28 cellular contexts compared by ENCODE assay signal in genomic region chr21:44738621-44739020, GRCh38. TPM values are rescaled to one million over a fixed set of nuclear protein-coding genes. Genes with fewer than 3 reads are reported as not detected.
"Had no signal": no experiment of that assay in that cellular context is flagged by ENCODE, and none has a peak within 500 bp of the region (broad histone marks: within the 10 kb centered on the region; RNA-seq: fewer than 3 reads in every experiment).

No MANE protein-coding gene starts in this region.

- H3K36me3 ChIP-seq: SJSA1 had no signal

- H3K36me3 Mint-ChIP-seq: activated naive CD4-positive, alpha-beta T cell treated with anti-CD3 and anti-CD28 coated beads, Interleukin-2, amount 10 ng/mL, durations not matched to agents 7 days and 5 days; brain had no signal

- H3K27ac Mint-ChIP-seq: activated CD4-positive, alpha-beta T cell treated with anti-CD3 and anti-CD28 coated beads, Interleukin-2, amount 10 ng/mL, durations not matched to agents 24 days and 14 days; activated CD8-positive, alpha-beta T cell treated with anti-CD3 and anti-CD28 coated beads for 36 hours; activated naive CD4-positive, alpha-beta T cell treated with anti-CD3 and anti-CD28 coated beads, Interleukin-2, amount 10 ng/mL, durations not matched to agents 7 days and 5 days; activated naive CD8-positive, alpha-beta T cell; activated naive CD8-positive, alpha-beta T cell treated with anti-CD3 and anti-CD28 coated beads, Interleukin-2, amount 50 U/mL, for 24 hours; activated T-helper 2 cell treated with anti-CD3 and anti-CD28 coated beads, Interferon-gamma antibody, Interleukin-2, Interleukin-4, amounts not matched to agents 10 μg/mL and 5 μg/mL and 100 μg/mL, durations not matched to agents 14 hours and 24 hours and 36 hours; brain; T-helper 1 cell treated with Interleukin-12 subunit alpha and Interleukin-12 subunit beta and Interleukin-4 antibody, amounts not matched to agents 30 μg/mL and 1 μg/mL, for 36 hours; T-helper 2 cell treated with Interferon-gamma antibody and Interleukin-4, amounts not matched to agents 5 μg/mL and 100 μg/mL, for 36 hours had no signal

- H3K4me3 Mint-ChIP-seq: activated CD4-positive, alpha-beta T cell treated with anti-CD3 and anti-CD28 coated beads, Interleukin-2, amount 10 ng/mL, durations not matched to agents 24 days and 14 days; activated CD8-positive, alpha-beta T cell treated with anti-CD3 and anti-CD28 coated beads for 36 hours; activated naive CD4-positive, alpha-beta T cell treated with anti-CD3 and anti-CD28 coated beads, Interleukin-2, amount 10 ng/mL, durations not matched to agents 7 days and 5 days; activated naive CD8-positive, alpha-beta T cell; activated naive CD8-positive, alpha-beta T cell treated with anti-CD3 and anti-CD28 coated beads, Interleukin-2, amount 50 U/mL, for 24 hours; brain; T-helper 1 cell treated with Interleukin-12 subunit alpha and Interleukin-12 subunit beta and Interleukin-4 antibody, amounts not matched to agents 30 μg/mL and 1 μg/mL, for 36 hours; T-helper 2 cell treated with Interferon-gamma antibody and Interleukin-4, amounts not matched to agents 5 μg/mL and 100 μg/mL, for 36 hours had no signal

- H3K9me3 Mint-ChIP-seq: activated CD4-positive, alpha-beta T cell treated with anti-CD3 and anti-CD28 coated beads, Interleukin-2, amount 10 ng/mL, durations not matched to agents 24 days and 14 days; activated naive CD4-positive, alpha-beta T cell treated with anti-CD3 and anti-CD28 coated beads, Interleukin-2, amount 10 ng/mL, durations not matched to agents 7 days and 5 days; activated naive CD8-positive, alpha-beta T cell treated with anti-CD3 and anti-CD28 coated beads, Interleukin-2, amount 50 U/mL, for 24 hours; activated T-helper 2 cell treated with anti-CD3 and anti-CD28 coated beads, Interferon-gamma antibody, Interleukin-2, Interleukin-4, amounts not matched to agents 10 μg/mL and 5 μg/mL and 100 μg/mL, durations not matched to agents 14 hours and 24 hours and 36 hours; T-helper 1 cell treated with Interleukin-12 subunit alpha and Interleukin-12 subunit beta and Interleukin-4 antibody, amounts not matched to agents 30 μg/mL and 1 μg/mL, for 36 hours; T-helper 2 cell treated with Interferon-gamma antibody and Interleukin-4, amounts not matched to agents 5 μg/mL and 100 μg/mL, for 36 hours had no signal

- H3K4me3 ChIP-seq: SJSA1 had no signal

- DNase-seq: activated CD4-positive, alpha-beta T cell treated with anti-CD3 and anti-CD28 coated beads, Interleukin-2, amount 10 ng/mL, durations not matched to agents 24 days and 14 days; activated CD4-positive, alpha-beta T cell treated with anti-CD3 and anti-CD28 coated beads, Interleukin-2, amount 50 U/mL, for 4 hours; activated CD8-positive, alpha-beta T cell treated with anti-CD3 and anti-CD28 coated beads for 36 hours; activated naive CD8-positive, alpha-beta T cell treated with anti-CD3 and anti-CD28 coated beads, Interleukin-2, amount 50 U/mL, for 24 hours; activated T-cell treated with anti-CD3 and anti-CD28 coated beads, Interleukin-2, amount 50 U/mL, for 1 hour; anterior cingulate cortex; central memory CD4-positive, alpha-beta T cell; Karpas-422; KBM-7; NCI-H1105; NCI-H1417 treated with DMSO at 0.1 percent for 48 hours; NCI-H187 treated with DMSO at 0.1 percent for 48 hours; NCI-H524 treated with DMSO at 0.1 percent for 48 hours; SHP77 treated with DMSO at 0.1 percent for 48 hours; SK-N-SH had no signal

- H3K27me3 Mint-ChIP-seq: activated CD8-positive, alpha-beta T cell treated with anti-CD3 and anti-CD28 coated beads for 36 hours; activated naive CD8-positive, alpha-beta T cell; activated naive CD8-positive, alpha-beta T cell treated with anti-CD3 and anti-CD28 coated beads, Interleukin-2, amount 50 U/mL, for 24 hours had no signal

- H3K4me1 Mint-ChIP-seq: activated naive CD8-positive, alpha-beta T cell treated with anti-CD3 and anti-CD28 coated beads, Interleukin-2, amount 50 U/mL, for 24 hours; brain had no signal

- ATAC-seq: activated CD8-positive, alpha-beta T cell treated with anti-CD3 and anti-CD28 coated beads for 36 hours; activated naive CD8-positive, alpha-beta T cell treated with anti-CD3 and anti-CD28 coated beads, Interleukin-2, amount 50 U/mL, for 24 hours; Panc1 had no signal

RNA-seq across cellular contexts. Expression of gene TSPEAR, which starts 27.2 kb away (rescaled TPM):
- total RNA-seq: activated CD4-positive, alpha-beta T cell treated with anti-CD3 and anti-CD28 coated beads, Interleukin-2, amount 10 ng/mL, durations not matched to agents 24 days and 14 days; activated CD8-positive, alpha-beta memory T cell treated with anti-CD3 and anti-CD28 coated beads for 36 hours; activated CD8-positive, alpha-beta T cell treated with anti-CD3 and anti-CD28 coated beads for 36 hours; activated T-helper 2 cell treated with anti-CD3 and anti-CD28 coated beads, Interferon-gamma antibody, Interleukin-2, Interleukin-4, amounts not matched to agents 10 μg/mL and 5 μg/mL and 100 μg/mL, durations not matched to agents 14 hours and 24 hours and 36 hours; bronchial epithelial cell; MCF 10A; RPMI7951; SJSA1 had no signal

RNA-seq across cellular contexts. Expression of gene KRTAP10-12, which starts 41.6 kb away (rescaled TPM):
- total RNA-seq: activated CD4-positive, alpha-beta T cell treated with anti-CD3 and anti-CD28 coated beads, Interleukin-2, amount 10 ng/mL, durations not matched to agents 24 days and 14 days; activated CD8-positive, alpha-beta memory T cell treated with anti-CD3 and anti-CD28 coated beads for 36 hours; activated CD8-positive, alpha-beta T cell treated with anti-CD3 and anti-CD28 coated beads for 36 hours; activated T-helper 2 cell treated with anti-CD3 and anti-CD28 coated beads, Interferon-gamma antibody, Interleukin-2, Interleukin-4, amounts not matched to agents 10 μg/mL and 5 μg/mL and 100 μg/mL, durations not matched to agents 14 hours and 24 hours and 36 hours; bronchial epithelial cell; MCF 10A; NCI-H460; RPMI7951; SJSA1 had no signal

RNA-seq across cellular contexts. Expression of gene KRTAP12-1, which starts 56.7 kb away (rescaled TPM):
- total RNA-seq: activated CD4-positive, alpha-beta T cell treated with anti-CD3 and anti-CD28 coated beads, Interleukin-2, amount 10 ng/mL, durations not matched to agents 24 days and 14 days; activated CD8-positive, alpha-beta memory T cell treated with anti-CD3 and anti-CD28 coated beads for 36 hours; activated CD8-positive, alpha-beta T cell treated with anti-CD3 and anti-CD28 coated beads for 36 hours; activated T-helper 2 cell treated with anti-CD3 and anti-CD28 coated beads, Interferon-gamma antibody, Interleukin-2, Interleukin-4, amounts not matched to agents 10 μg/mL and 5 μg/mL and 100 μg/mL, durations not matched to agents 14 hours and 24 hours and 36 hours; bronchial epithelial cell; MCF 10A; NCI-H460; RPMI7951; SJSA1 had no signal
